21 cellular contexts compared by ENCODE assay signal in the genomic region with DNA sequence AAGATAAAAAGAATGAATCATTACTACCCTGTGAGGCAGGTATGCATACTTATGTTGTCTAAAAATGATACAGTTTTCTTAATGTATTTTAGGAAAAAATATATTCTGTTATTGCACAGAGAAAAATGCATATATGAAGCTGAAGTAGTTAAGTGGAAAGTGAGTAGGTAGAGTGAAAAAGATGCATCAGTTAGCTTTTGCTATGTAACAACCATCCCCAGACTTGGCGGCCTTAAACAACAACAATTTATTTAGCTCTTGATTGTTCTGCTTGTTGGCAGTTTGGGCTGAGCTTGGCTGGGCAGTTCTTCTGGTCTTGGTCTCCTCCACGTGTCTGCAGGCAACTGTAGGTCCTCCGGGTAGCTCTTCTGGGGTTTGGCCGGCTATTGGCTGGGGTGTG. TPM values are rescaled to one million over a fixed set of nuclear protein-coding genes. Genes with fewer than 3 reads are reported as not detected.
A peak's percentile ranks its signal among the peaks of the same experiment; 100 is the strongest.
DNase-seq lines count a peak whose midpoint lies in the region; ATAC-seq and TF ChIP-seq lines count a peak whose summit lies in the region.
"Had no signal": no experiment of that assay in that cellular context is flagged by ENCODE, and none has a peak within 500 bp of the region (broad histone marks: within the 10 kb centered on the region; RNA-seq: fewer than 3 reads in every experiment).

No MANE protein-coding gene starts in this region.

- no peak overlapping the region for H3K4me3 Mint-ChIP-seq in activated naive CD4-positive, alpha-beta T cell treated with anti-CD3 and anti-CD28 coated beads, Interleukin-2, amount 50 U/mL, for 24 hours
- no peak overlapping the region for H3K4me3 Mint-ChIP-seq in stimulated activated effector memory CD8-positive, alpha-beta T cell treated with anti-CD3 and anti-CD28 coated beads, Interleukin-12 subunit alpha, Interleukin-12 subunit beta, amount 100 ng/mL, for 72 hours
- H3K4me3 Mint-ChIP-seq: CD14-positive monocyte had no signal

- intact Hi-C loops in heart left ventricle (cut with DNase I) = no loop called here

- no peak for DNase-seq in activated naive CD4-positive, alpha-beta T cell (lab: John Stamatoyannopoulos, UW)
- DNase-seq in activated naive CD4-positive, alpha-beta T cell treated with anti-CD3 and anti-CD28 coated beads, Interleukin-2, amount 50 U/mL, for 72 hours (ENCODE audit: low spot score in 2 of 2) = no peak
- DNase-seq in stimulated activated effector memory CD8-positive, alpha-beta T cell treated with anti-CD3 and anti-CD28 coated beads, Interleukin-12 subunit alpha, Interleukin-12 subunit beta, amount 100 ng/mL, for 72 hours (ENCODE audit: low spot score in 2 of 2) = no peak
- no peak for DNase-seq in heart left ventricle
- no peak for DNase-seq in activated CD4-positive, alpha-beta T cell treated with anti-CD3 and anti-CD28 coated beads, Interleukin-2, amount 50 U/mL, for 48 hours
- DNase-seq: Calu3; CD8-positive, alpha-beta memory T cell; DMS79 treated with DMSO at 0.1 percent for 48 hours; GF-D8; MM.1S; NCI-H2029 treated with DMSO at 0.1 percent for 48 hours; NCI-H2227 treated with DMSO at 0.1 percent for 48 hours; NCI-H526 treated with DMSO at 0.1 percent for 48 hours; PC-9; SJCRH30 had no signal

- H3K27me3 Mint-ChIP-seq in activated naive CD4-positive, alpha-beta T cell treated with anti-CD3 and anti-CD28 coated beads, Interleukin-2, amount 50 U/mL, for 24 hours = no peaks in the 10 kb centered on the region
- H3K27me3 Mint-ChIP-seq: CD8-positive, alpha-beta memory T cell had no signal

- WGBS in heart left ventricle, 4 donors = 87 to 98% (median 96%) methylated on average over 4 of the region's 4 CpGs

- H3K4me1 Mint-ChIP-seq in activated naive CD4-positive, alpha-beta T cell treated with anti-CD3 and anti-CD28 coated beads, Interleukin-2, amount 50 U/mL, for 24 hours = peaks cover 3% of the 10 kb centered on the region
- H3K4me1 Mint-ChIP-seq in stimulated activated effector memory CD8-positive, alpha-beta T cell treated with anti-CD3 and anti-CD28 coated beads, Interleukin-12 subunit alpha, Interleukin-12 subunit beta, amount 100 ng/mL, for 72 hours = peaks cover 6% of the 10 kb centered on the region

- H3K27ac ChIP-seq in HEK293 (ENCODE audit: extremely low read depth, low read depth, low read length) (no peak overlapping the region), heart left ventricle (no peak overlapping the region)
- H3K27ac ChIP-seq: KMS-11, PC-9, SJCRH30 had no signal

- peak overlapping the region; percentile 56 for H3K27ac Mint-ChIP-seq in activated naive CD4-positive, alpha-beta T cell treated with anti-CD3 and anti-CD28 coated beads, Interleukin-2, amount 50 U/mL, for 24 hours
- H3K27ac Mint-ChIP-seq in activated naive CD4-positive, alpha-beta T cell treated with anti-CD3 and anti-CD28 coated beads, Interleukin-2, amount 50 U/mL, for 72 hours = peak overlapping the region; percentile 82 to 84
- H3K27ac Mint-ChIP-seq in stimulated activated effector memory CD8-positive, alpha-beta T cell treated with anti-CD3 and anti-CD28 coated beads, Interleukin-12 subunit alpha, Interleukin-12 subunit beta, amount 100 ng/mL, for 72 hours = peak overlapping the region; percentile 78

- H3K36me3 ChIP-seq in HEK293 (ENCODE audit: control insufficient read depth in 2 of 2, insufficient read depth in 1 of 2, low read length in 2 of 2) (peaks cover 0 to 40% of the 10 kb centered on the region in 2 experiments; a peak in 2 of 3 replicates), heart left ventricle (peaks cover 0 to 90% (median 52%) of the 10 kb centered on the region in 9 donors)

- no peak for TF ChIP-seq POLR2A in heart left ventricle (IDR thresholded peaks at IDR 0.05)

- H3K9me3 ChIP-seq in HEK293 (ENCODE audit: control insufficient read depth, insufficient read depth, low read depth, low read length) = no peaks in the 10 kb centered on the region
- no peaks in the 10 kb centered on the region for H3K9me3 ChIP-seq in heart left ventricle
- H3K9me3 ChIP-seq: SJCRH30 had no signal

- H3K36me3 Mint-ChIP-seq in activated naive CD4-positive, alpha-beta T cell treated with anti-CD3 and anti-CD28 coated beads, Interleukin-2, amount 50 U/mL, for 24 hours = peaks cover 29% of the 10 kb centered on the region
- peaks cover 27 to 49% of the 10 kb centered on the region in 2 donors for H3K36me3 Mint-ChIP-seq in activated naive CD4-positive, alpha-beta T cell treated with anti-CD3 and anti-CD28 coated beads, Interleukin-2, amount 50 U/mL, for 72 hours
- H3K36me3 Mint-ChIP-seq in stimulated activated effector memory CD8-positive, alpha-beta T cell treated with anti-CD3 and anti-CD28 coated beads, Interleukin-12 subunit alpha, Interleukin-12 subunit beta, amount 100 ng/mL, for 72 hours = peaks cover 90% of the 10 kb centered on the region

- CTCF ChIA-PET in HEK293 (lab: Yijun Ruan, JAX) = interaction anchor here (0.6 kb wide), 1 partner anchor 230 kb away, joined by 3 read pairs; no protein-coding TSS in a partner anchor

- TF ChIP-seq CTCF in HEK293 (tag by site-specific recombination; IDR thresholded peaks at IDR 0.05) (no peak), heart left ventricle (IDR thresholded peaks at IDR 0.05) (no peak)

- H3K9me3 Mint-ChIP-seq in activated naive CD4-positive, alpha-beta T cell treated with anti-CD3 and anti-CD28 coated beads, Interleukin-2, amount 50 U/mL, for 24 hours = no peaks in the 10 kb centered on the region
- peaks cover 0 to 4% of the 10 kb centered on the region in 2 donors for H3K9me3 Mint-ChIP-seq in activated naive CD4-positive, alpha-beta T cell treated with anti-CD3 and anti-CD28 coated beads, Interleukin-2, amount 50 U/mL, for 72 hours
- H3K9me3 Mint-ChIP-seq in stimulated activated effector memory CD8-positive, alpha-beta T cell treated with anti-CD3 and anti-CD28 coated beads, Interleukin-12 subunit alpha, Interleukin-12 subunit beta, amount 100 ng/mL, for 72 hours = no peaks in the 10 kb centered on the region
- H3K9me3 Mint-ChIP-seq: CD8-positive, alpha-beta memory T cell had no signal

- POLR2A ChIA-PET in HEK293 (lab: Yijun Ruan, JAX) = no interaction called here

- no peak overlapping the region for H3K4me3 ChIP-seq in HEK293 (ENCODE audit: low read depth, low read length)
- no peak overlapping the region for H3K4me3 ChIP-seq in heart left ventricle
- H3K4me3 ChIP-seq: PC-9, SJCRH30 had no signal

- H3K4me1 ChIP-seq in HEK293 (ENCODE audit: control insufficient read depth, insufficient read depth, low read length) (peaks cover 10% of the 10 kb centered on the region), heart left ventricle (peaks cover 12 to 42% (median 17%) of the 10 kb centered on the region in 12 donors)

- no peak for ATAC-seq in activated naive CD4-positive, alpha-beta T cell treated with anti-CD3 and anti-CD28 coated beads, Interleukin-2, amount 50 U/mL, for 72 hours
- ATAC-seq in stimulated activated effector memory CD8-positive, alpha-beta T cell treated with anti-CD3 and anti-CD28 coated beads, Interleukin-12 subunit alpha, Interleukin-12 subunit beta, amount 100 ng/mL, for 72 hours = no peak
- no peak for ATAC-seq in heart left ventricle
- ATAC-seq: Right ventricle myocardium inferior, SK-N-SH treated with all-trans-retinoic acid at 6 μM for 48 hours had no signal

- peaks cover 0 to 21% (median 0%) of the 10 kb centered on the region in 9 donors for H3K27me3 ChIP-seq in heart left ventricle
- H3K27me3 ChIP-seq: SJCRH30 had no signal

TF ChIP-seq in HEK293, 187 proteins besides CTCF, POLR2A, EP300 and RAD21:
- TF ChIP-seq RBAK (tag by site-specific recombination; IDR thresholded peaks at IDR 0.05) (peak; percentile 99), ZNF433 (tag by site-specific recombination; IDR thresholded peaks at IDR 0.05; ENCODE audit: low read depth) (no peak), FEZF1 (tag by site-specific recombination; IDR thresholded peaks at IDR 0.05) (no peak), TRIM28 (IDR thresholded peaks at IDR 0.05; ENCODE audit: borderline replicate concordance, low read length) (no peak), KLF10 (tag by site-specific recombination; IDR thresholded peaks at IDR 0.05) (no peak), SP7 (tag by site-specific recombination; IDR thresholded peaks at IDR 0.05) (no peak), ZNF214 (tag by site-specific recombination; IDR thresholded peaks at IDR 0.05; ENCODE audit: borderline replicate concordance) (no peak)
- TF ChIP-seq, protein P1, sequence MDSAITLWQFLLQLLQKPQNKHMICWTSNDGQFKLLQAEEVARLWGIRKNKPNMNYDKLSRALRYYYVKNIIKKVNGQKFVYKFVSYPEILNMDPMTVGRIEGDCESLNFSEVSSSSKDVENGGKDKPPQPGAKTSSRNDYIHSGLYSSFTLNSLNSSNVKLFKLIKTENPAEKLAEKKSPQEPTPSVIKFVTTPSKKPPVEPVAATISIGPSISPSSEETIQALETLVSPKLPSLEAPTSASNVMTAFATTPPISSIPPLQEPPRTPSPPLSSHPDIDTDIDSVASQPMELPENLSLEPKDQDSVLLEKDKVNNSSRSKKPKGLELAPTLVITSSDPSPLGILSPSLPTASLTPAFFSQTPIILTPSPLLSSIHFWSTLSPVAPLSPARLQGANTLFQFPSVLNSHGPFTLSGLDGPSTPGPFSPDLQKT (IDR thresholded peaks at IDR 0.05; ENCODE audit: borderline replicate concordance, low read depth, low read length) = no peak
- TF ChIP-seq, protein P2, sequence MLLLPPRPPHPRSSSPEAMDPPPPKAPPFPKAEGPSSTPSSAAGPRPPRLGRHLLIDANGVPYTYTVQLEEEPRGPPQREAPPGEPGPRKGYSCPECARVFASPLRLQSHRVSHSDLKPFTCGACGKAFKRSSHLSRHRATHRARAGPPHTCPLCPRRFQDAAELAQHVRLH (tag by site-specific recombination; IDR thresholded peaks at IDR 0.05) = peak; percentile 30; the same call in 1 of the 2 replicates
- TF ChIP-seq, protein P3, sequence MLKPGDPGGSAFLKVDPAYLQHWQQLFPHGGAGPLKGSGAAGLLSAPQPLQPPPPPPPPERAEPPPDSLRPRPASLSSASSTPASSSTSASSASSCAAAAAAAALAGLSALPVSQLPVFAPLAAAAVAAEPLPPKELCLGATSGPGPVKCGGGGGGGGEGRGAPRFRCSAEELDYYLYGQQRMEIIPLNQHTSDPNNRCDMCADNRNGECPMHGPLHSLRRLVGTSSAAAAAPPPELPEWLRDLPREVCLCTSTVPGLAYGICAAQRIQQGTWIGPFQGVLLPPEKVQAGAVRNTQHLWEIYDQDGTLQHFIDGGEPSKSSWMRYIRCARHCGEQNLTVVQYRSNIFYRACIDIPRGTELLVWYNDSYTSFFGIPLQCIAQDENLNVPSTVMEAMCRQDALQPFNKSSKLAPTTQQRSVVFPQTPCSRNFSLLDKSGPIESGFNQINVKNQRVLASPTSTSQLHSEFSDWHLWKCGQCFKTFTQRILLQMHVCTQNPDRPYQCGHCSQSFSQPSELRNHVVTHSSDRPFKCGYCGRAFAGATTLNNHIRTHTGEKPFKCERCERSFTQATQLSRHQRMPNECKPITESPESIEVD (tag by site-specific recombination; IDR thresholded peaks at IDR 0.05) = no peak

RNA-seq across cellular contexts. Expression of a gene that starts 45.7 kb away (rescaled TPM):
- 10 to 100 TPM; 52.7 to 71.9 TPM for total RNA-seq in activated naive CD4-positive, alpha-beta T cell treated with anti-CD3 and anti-CD28 coated beads, Interleukin-2, amount 50 U/mL, for 72 hours
- 100 to 1,000 TPM in 1 of 9 donors, 10 to 100 TPM in 8; 17.5 to 101 (median 34.9) TPM for total RNA-seq in heart left ventricle
- 100 to 1,000 TPM in 1 of 2 donors, 1 to 10 TPM in 1; 9.1 to 121 TPM for polyA plus RNA-seq in heart left ventricle
